15 cellular contexts compared by ENCODE assay signal in the genomic region with DNA sequence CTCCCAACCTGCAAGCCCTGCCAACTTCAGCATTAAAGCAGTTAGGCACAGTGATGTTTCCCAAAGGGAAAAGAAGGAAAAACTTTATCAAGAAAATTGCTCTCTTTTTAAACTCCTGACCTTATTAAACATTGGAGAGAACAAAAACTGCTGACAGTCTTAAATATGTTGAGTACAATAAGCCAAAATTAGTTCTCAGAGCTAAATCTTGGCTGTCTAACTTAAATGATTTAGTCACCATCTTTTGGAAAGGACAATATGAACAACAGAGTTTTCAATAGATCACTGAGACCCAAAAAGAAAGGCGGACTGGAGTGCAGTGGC.
DNase-seq lines count a peak whose midpoint lies in the region; ATAC-seq and TF ChIP-seq lines count a peak whose summit lies in the region.
"Had no signal": no experiment of that assay in that cellular context is flagged by ENCODE, and none has a peak within 500 bp of the region (broad histone marks: within the 10 kb centered on the region; RNA-seq: fewer than 3 reads in every experiment).

No MANE protein-coding gene starts in this region.

- no peak for DNase-seq in activated CD8-positive, alpha-beta memory T cell treated with anti-CD3 and anti-CD28 coated beads, Interleukin-2, amount 10 ng/mL, durations not matched to agents 7 days and 5 days
- no peak for DNase-seq in activated CD8-positive, alpha-beta memory T cell treated with anti-CD3 and anti-CD28 coated beads, Interleukin-2, amount 50 U/mL, for 4 hours
- DNase-seq in GM23338 (ENCODE audit: low spot score) (no peak), endothelial cell (ENCODE audit: low spot score) (no peak), osteocyte (ENCODE audit: extremely low spot score, unreplicated experiment) (no peak), SK-N-DZ (ENCODE audit: low spot score) (no peak)
- DNase-seq: activated CD4-positive, alpha-beta T cell treated with anti-CD3 and anti-CD28 coated beads, Interleukin-2, amount 50 U/mL, for 48 hours; activated naive CD4-positive, alpha-beta T cell; Calu3; NCI-H2081 treated with DMSO at 0.1 percent for 48 hours; T-helper 9 cell had no signal

- no peaks in the 10 kb centered on the region for H3K9me3 Mint-ChIP-seq in activated CD8-positive, alpha-beta memory T cell treated with anti-CD3 and anti-CD28 coated beads, Interleukin-2, amount 10 ng/mL, durations not matched to agents 7 days and 5 days (ENCODE audit: low read depth)
- H3K9me3 Mint-ChIP-seq in GM23338 (no peaks in the 10 kb centered on the region), endothelial cell (ENCODE audit: unreplicated experiment) (no peaks in the 10 kb centered on the region), osteocyte (ENCODE audit: unreplicated experiment) (no peaks in the 10 kb centered on the region)
- H3K9me3 Mint-ChIP-seq: stimulated activated memory B cell treated with anti-CD40 and anti-IgM and Interleukin-4, amounts not matched to agents 10 μg/mL and 1 μg/mL and 100 μg/mL, for 72 hours had no signal

- H3K9me2 ChIP-seq in GM23338 (ENCODE audit: insufficient read depth) = no peaks in the 10 kb centered on the region; the same call in 1 of the 2 replicates

- no peaks in the 10 kb centered on the region for H3K36me3 ChIP-seq in GM23338 (ENCODE audit: insufficient read depth)
- H3K36me3 ChIP-seq: cardiac muscle cell had no signal

- H4K20me1 ChIP-seq in GM23338 (replicated peaks; ENCODE audit: insufficient read depth) = no peaks in the 10 kb centered on the region

- no peaks in the 10 kb centered on the region for H3K27me3 Mint-ChIP-seq in activated CD8-positive, alpha-beta memory T cell treated with anti-CD3 and anti-CD28 coated beads, Interleukin-2, amount 10 ng/mL, durations not matched to agents 7 days and 5 days
- H3K27me3 Mint-ChIP-seq in GM23338 (ENCODE audit: insufficient read depth, low read depth, poor library complexity) (no peaks in the 10 kb centered on the region), endothelial cell (ENCODE audit: unreplicated experiment) (no peaks in the 10 kb centered on the region), osteocyte (ENCODE audit: unreplicated experiment) (no peaks in the 10 kb centered on the region)
- H3K27me3 Mint-ChIP-seq: stimulated activated memory B cell treated with anti-CD40 and anti-IgM and Interleukin-4, amounts not matched to agents 10 μg/mL and 1 μg/mL and 100 μg/mL, for 72 hours had no signal

- peaks cover 16% of the 10 kb centered on the region for H3K4me1 Mint-ChIP-seq in activated CD8-positive, alpha-beta memory T cell treated with anti-CD3 and anti-CD28 coated beads, Interleukin-2, amount 10 ng/mL, durations not matched to agents 7 days and 5 days
- H3K4me1 Mint-ChIP-seq in GM23338 = peaks cover 18% of the 10 kb centered on the region; the same call in 2 of the 3 replicates
- peaks cover 33% of the 10 kb centered on the region for H3K4me1 Mint-ChIP-seq in endothelial cell (ENCODE audit: unreplicated experiment)
- H3K4me1 Mint-ChIP-seq in osteocyte (ENCODE audit: unreplicated experiment) = peaks cover 9% of the 10 kb centered on the region
- H3K4me1 Mint-ChIP-seq: stimulated activated memory B cell treated with anti-CD40 and anti-IgM and Interleukin-4, amounts not matched to agents 10 μg/mL and 1 μg/mL and 100 μg/mL, for 72 hours had no signal

- no peaks in the 10 kb centered on the region for H3K79me2 ChIP-seq in GM23338 (replicated peaks; ENCODE audit: insufficient read depth)

- H3K4me1 ChIP-seq in GM23338 (ENCODE audit: insufficient read depth) = peaks cover 11% of the 10 kb centered on the region

- ATAC-seq in activated CD8-positive, alpha-beta memory T cell treated with anti-CD3 and anti-CD28 coated beads, Interleukin-2, amount 10 ng/mL, durations not matched to agents 7 days and 5 days = no peak
- ATAC-seq in GM23338 = no peak
- ATAC-seq in GM18861 (IDR thresholded peaks at IDR 0.05; ENCODE audit: unreplicated experiment) = no peak
- no peak for ATAC-seq in GM19455 (IDR thresholded peaks at IDR 0.05; ENCODE audit: unreplicated experiment)
- ATAC-seq: stimulated activated memory B cell treated with anti-CD40 and anti-IgM and Interleukin-4, amounts not matched to agents 10 μg/mL and 1 μg/mL and 100 μg/mL, for 72 hours had no signal

- peak overlapping the region; percentile 30; the same call in 1 of the 2 replicates for H2AFZ ChIP-seq in GM23338

- no peaks in the 10 kb centered on the region for H3F3A ChIP-seq in GM23338 (replicated peaks; ENCODE audit: low read depth)

- H3K4me3 Mint-ChIP-seq in activated CD8-positive, alpha-beta memory T cell treated with anti-CD3 and anti-CD28 coated beads, Interleukin-2, amount 10 ng/mL, durations not matched to agents 7 days and 5 days = no peak overlapping the region
- H3K4me3 Mint-ChIP-seq in GM23338 (no peak overlapping the region), endothelial cell (ENCODE audit: unreplicated experiment) (no peak overlapping the region), osteocyte (ENCODE audit: unreplicated experiment) (no peak overlapping the region)
- H3K4me3 Mint-ChIP-seq: stimulated activated memory B cell treated with anti-CD40 and anti-IgM and Interleukin-4, amounts not matched to agents 10 μg/mL and 1 μg/mL and 100 μg/mL, for 72 hours had no signal

- H3K27me3 ChIP-seq in GM23338 (ENCODE audit: insufficient read depth) = no peaks in the 10 kb centered on the region
- H3K27me3 ChIP-seq: cardiac muscle cell had no signal

- H3K36me3 Mint-ChIP-seq in activated CD8-positive, alpha-beta memory T cell treated with anti-CD3 and anti-CD28 coated beads, Interleukin-2, amount 10 ng/mL, durations not matched to agents 7 days and 5 days = peaks cover 13% of the 10 kb centered on the region
- no peaks in the 10 kb centered on the region for H3K36me3 Mint-ChIP-seq in GM23338 (ENCODE audit: low read depth)
- no peaks in the 10 kb centered on the region for H3K36me3 Mint-ChIP-seq in endothelial cell (ENCODE audit: low read depth, unreplicated experiment)
- no peaks in the 10 kb centered on the region for H3K36me3 Mint-ChIP-seq in osteocyte (ENCODE audit: unreplicated experiment)
- H3K36me3 Mint-ChIP-seq: stimulated activated memory B cell treated with anti-CD40 and anti-IgM and Interleukin-4, amounts not matched to agents 10 μg/mL and 1 μg/mL and 100 μg/mL, for 72 hours had no signal

- TF ChIP-seq CTCF in GM23338 (conservative IDR thresholded peaks at IDR 0.05; ENCODE audit: low read depth in 2 of 2) (no peak), endothelial cell (IDR thresholded peaks at IDR 0.05; ENCODE audit: unreplicated experiment) (no peak), osteocyte (IDR thresholded peaks at IDR 0.05) (no peak)

- no peak overlapping the region for H3K4me3 ChIP-seq in GM23338
- H3K4me3 ChIP-seq: cardiac muscle cell had no signal

- no peak overlapping the region for H3K27ac ChIP-seq in GM23338 (ENCODE audit: low read depth)
- H3K27ac ChIP-seq: cardiac muscle cell had no signal

- H3K27ac Mint-ChIP-seq in activated CD8-positive, alpha-beta memory T cell treated with anti-CD3 and anti-CD28 coated beads, Interleukin-2, amount 10 ng/mL, durations not matched to agents 7 days and 5 days = peak overlapping the region; percentile 82
- H3K27ac Mint-ChIP-seq in GM23338 (0 out of 2 replicates have a peak overlapping the region, but pooled peaks have one; percentile 28), endothelial cell (ENCODE audit: unreplicated experiment) (peak overlapping the region; percentile 92), osteocyte (ENCODE audit: unreplicated experiment) (peak overlapping the region; percentile 11)
- H3K27ac Mint-ChIP-seq: stimulated activated memory B cell treated with anti-CD40 and anti-IgM and Interleukin-4, amounts not matched to agents 10 μg/mL and 1 μg/mL and 100 μg/mL, for 72 hours had no signal

- H3K4me2 ChIP-seq in GM23338 = peak overlapping the region; percentile 33; the same call in 1 of the 2 replicates

- CTCF ChIA-PET in activated CD8-positive, alpha-beta memory T cell treated with anti-CD3 and anti-CD28 coated beads, Interleukin-2, amount 10 ng/mL, durations not matched to agents 7 days and 5 days (lab: Charles Lee) = interaction anchor here (0.8 to 1.3 kb wide), 5 partner anchors 23 to 242 kb away, joined by 3 to 4 read pairs (median 3); no protein-coding TSS in a partner anchor

TF ChIP-seq in GM23338, 12 proteins besides CTCF, POLR2A, EP300 and RAD21 (continues in another document):
- no peak for TF ChIP-seq NANOG (IDR thresholded peaks at IDR 0.05; ENCODE audit: borderline replicate concordance)

Comparison
In these comparisons a context has a peak if more than half of its experiments do, and no peak if none do; other contexts are left out.
1. H3K27ac Mint-ChIP-seq: peak in every context shown above with its lines; median percentile 92 in endothelial cell; 82 in activated CD8-positive, alpha-beta memory T cell treated with anti-CD3 and anti-CD28 coated beads, Interleukin-2, amount 10 ng/mL, durations not matched to agents 7 days and 5 days; 28 in GM23338; 11 in osteocyte.